In the genomic region with DNA sequence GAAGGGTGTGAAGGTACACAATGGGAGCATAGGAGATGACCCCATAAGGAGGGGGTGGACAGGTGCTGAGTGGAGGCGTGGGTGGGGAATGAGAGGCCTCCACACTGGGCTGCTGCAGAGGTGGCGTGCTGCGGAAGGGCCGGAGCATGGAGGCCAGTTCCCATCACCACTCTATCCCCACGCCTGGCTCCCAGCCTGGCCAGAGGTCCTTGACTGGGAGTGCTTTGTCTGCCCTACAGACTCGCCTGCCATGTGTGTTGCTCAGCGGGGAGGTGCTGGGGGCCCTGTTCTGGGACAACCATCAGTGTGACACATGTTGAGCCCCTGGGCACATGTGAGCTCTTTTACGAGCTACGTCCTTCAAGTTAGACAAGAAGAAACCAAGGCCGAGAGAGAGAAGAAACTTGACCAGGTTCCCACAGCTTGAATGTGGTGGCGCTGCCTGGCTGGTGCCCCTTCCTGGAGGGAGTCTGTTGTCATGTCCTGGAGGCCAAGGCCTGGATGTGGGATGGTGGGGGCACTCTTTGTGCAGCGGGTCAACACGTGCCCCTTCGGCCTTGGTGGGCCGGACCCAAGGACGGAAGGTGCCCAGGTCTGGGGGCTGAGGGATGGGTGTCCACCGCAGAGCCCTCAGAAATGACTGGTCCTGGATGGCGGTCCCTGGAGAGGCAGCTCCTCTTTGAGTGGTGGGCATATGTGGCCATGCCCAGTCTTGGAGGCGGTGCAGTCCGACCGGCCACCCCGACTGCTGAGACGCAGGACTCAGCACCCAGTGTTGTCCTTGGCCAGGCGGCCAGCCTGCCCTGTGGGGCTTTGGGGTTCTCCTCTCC, we compare ENCODE assay signal across 13 cellular contexts. TPM values are rescaled to one million over a fixed set of nuclear protein-coding genes. Genes with fewer than 3 reads are reported as not detected.
DNase-seq lines count a peak whose midpoint lies in the region; ATAC-seq and TF ChIP-seq lines count a peak whose summit lies in the region.
"Had no signal": no experiment of that assay in that cellular context is flagged by ENCODE, and none has a peak within 500 bp of the region (broad histone marks: within the 10 kb centered on the region; RNA-seq: fewer than 3 reads in every experiment).

No MANE protein-coding gene starts in this region.

- CTCF ChIA-PET in CD4-positive, alpha-beta memory T cell (lab: Charles Lee; ENCODE audit: partially characterized antibody), result interaction anchor here (0.6 to 4.0 kb wide), 5 partner anchors 10 to 191 kb away, joined by 4 to 36 read pairs (median 19); a partner anchor contains a TSS

- H3K79me2 ChIP-seq in Loucy (ENCODE audit: insufficient read depth, low read length), result peaks cover 37% of the 10 kb centered on the region

- H3K4me1 ChIP-seq in CD4-positive, alpha-beta memory T cell (ENCODE audit: insufficient read depth, low read length), result peaks cover 40% of the 10 kb centered on the region
- H3K4me1 ChIP-seq in Loucy (ENCODE audit: insufficient read depth, low read length, poor library complexity, severe bottlenecking), result peaks cover 36% of the 10 kb centered on the region
- H3K4me1 ChIP-seq in effector memory CD4-positive, alpha-beta T cell (ENCODE audit: control insufficient read depth, insufficient read depth, low read length, poor library complexity, severe bottlenecking), result peaks cover 33% of the 10 kb centered on the region
- peaks cover 5% of the 10 kb centered on the region for H3K4me1 ChIP-seq in psoas muscle
- H3K4me1 ChIP-seq: adrenal gland, Caco-2 had no signal

- H3K27me3 Mint-ChIP-seq in CD4-positive, alpha-beta memory T cell, result no peaks in the 10 kb centered on the region

- H2AFZ ChIP-seq in Loucy (ENCODE audit: low read length), result no peak overlapping the region

- WGBS in psoas muscle, 3 donors, result 95 to 96% (median 95%) methylated on average over 24 of the region's 24 CpGs

- H4K20me1 ChIP-seq in Loucy (ENCODE audit: insufficient read depth, low read length, poor library complexity, severe bottlenecking), result peaks cover 35% of the 10 kb centered on the region

- H3K4me1 Mint-ChIP-seq in CD4-positive, alpha-beta memory T cell, result peaks cover 21 to 60% (median 33%) of the 10 kb centered on the region in 4 donors

- peaks cover 0 to 35% of the 10 kb centered on the region in 2 donors for H3K36me3 Mint-ChIP-seq in CD4-positive, alpha-beta memory T cell
- H3K36me3 Mint-ChIP-seq: WTC11 had no signal

- peak overlapping the region; percentile 31 to 99 (median 91) for H3K27ac Mint-ChIP-seq in CD4-positive, alpha-beta memory T cell
- H3K27ac Mint-ChIP-seq: WTC11 had no signal

- H3K27ac ChIP-seq in CD4-positive, alpha-beta memory T cell (ENCODE audit: low read depth, low read length), result peak overlapping the region; percentile 91
- H3K27ac ChIP-seq in effector memory CD4-positive, alpha-beta T cell (ENCODE audit: insufficient read depth, low read length, poor library complexity, severe bottlenecking), result peak overlapping the region; percentile 85
- H3K27ac ChIP-seq in psoas muscle, result peak overlapping the region; percentile 63

- no peak for DNase-seq in CD4-positive, alpha-beta memory T cell
- DNase-seq in effector memory CD4-positive, alpha-beta T cell, result no peak
- DNase-seq in psoas muscle, result no peak
- DNase-seq in G401 (ENCODE audit: low spot score), result no peak
- DNase-seq in C1 segment of cervical spinal cord (lab: John Stamatoyannopoulos, UW), result no peak
- no peak for DNase-seq in NOMO-1 treated with dmso at 0.1 percent for 144 hours (lab: John Stamatoyannopoulos, UW; ENCODE audit: unreplicated experiment)
- DNase-seq: adrenal gland, Caco-2, glutamatergic neuron, mammary epithelial cell had no signal

- no peak for ATAC-seq in psoas muscle
- ATAC-seq in GM21360 (IDR thresholded peaks at IDR 0.05; ENCODE audit: unreplicated experiment), result no peak

- POLR2A ChIA-PET in CD4-positive, alpha-beta memory T cell (lab: Charles Lee; ENCODE audit: partially characterized antibody), result interaction anchor here (0.9 to 14.9 kb wide), 8 partner anchors 11 to 212 kb away, joined by 3 to 426 read pairs (median 13); a partner anchor contains a TSS

- no peaks in the 10 kb centered on the region for H3K9me3 ChIP-seq in CD4-positive, alpha-beta memory T cell (ENCODE audit: control insufficient read depth in 1 of 2, low read length in 2 of 2)
- H3K9me3 ChIP-seq in Loucy (ENCODE audit: insufficient read depth, low read depth, low read length), result no peaks in the 10 kb centered on the region
- H3K9me3 ChIP-seq in effector memory CD4-positive, alpha-beta T cell (ENCODE audit: control insufficient read depth, low read length), result no peaks in the 10 kb centered on the region
- no peaks in the 10 kb centered on the region for H3K9me3 ChIP-seq in psoas muscle
- H3K9me3 ChIP-seq: adrenal gland, Caco-2 had no signal

- H3K27me3 ChIP-seq in CD4-positive, alpha-beta memory T cell (ENCODE audit: insufficient read depth, low read length), result no peaks in the 10 kb centered on the region
- no peaks in the 10 kb centered on the region for H3K27me3 ChIP-seq in Loucy (ENCODE audit: insufficient read depth, low read length, poor library complexity, severe bottlenecking)
- H3K27me3 ChIP-seq in effector memory CD4-positive, alpha-beta T cell (replicated peaks; ENCODE audit: control insufficient read depth, insufficient read depth, low read length, poor library complexity, severe bottlenecking), result no peaks in the 10 kb centered on the region
- H3K27me3 ChIP-seq in psoas muscle (ENCODE audit: insufficient read depth in 3 of 3, low read length in 2 of 3), result no peaks in the 10 kb centered on the region
- H3K27me3 ChIP-seq: adrenal gland had no signal

- H3K4me3 ChIP-seq in CD4-positive, alpha-beta memory T cell (ENCODE audit: low read length in 2 of 2), result no peak overlapping the region
- peak overlapping the region; percentile 99 for H3K4me3 ChIP-seq in Loucy (ENCODE audit: low read length, poor library complexity, severe bottlenecking)
- no peak overlapping the region for H3K4me3 ChIP-seq in effector memory CD4-positive, alpha-beta T cell (ENCODE audit: insufficient read depth, low read depth, low read length, poor library complexity, severe bottlenecking)
- no peak overlapping the region for H3K4me3 ChIP-seq in psoas muscle
- H3K4me3 ChIP-seq: adrenal gland had no signal

- intact Hi-C loops in CD4-positive, alpha-beta memory T cell (cut with micrococcal nuclease), result loop anchor here (10.0 kb wide), 2 partner anchors 204 to 444 kb away; no protein-coding TSS in a partner anchor
- intact Hi-C loops in psoas muscle (cut with DNase I), result loop anchor here in 1 of 2 donors (10.0 kb wide), 1 partner anchor 454 kb away; no protein-coding TSS in a partner anchor

- peak overlapping the region in 7 of 8 donors; percentile 31 to 97 (median 70) for H3K4me3 Mint-ChIP-seq in CD4-positive, alpha-beta memory T cell
- H3K4me3 Mint-ChIP-seq: WTC11 had no signal

- peak overlapping the region; percentile 98 for H3K9ac ChIP-seq in Loucy (ENCODE audit: low read depth, low read length, poor library complexity, severe bottlenecking)

- H3K9me2 ChIP-seq in Loucy (replicated peaks; ENCODE audit: low read depth, low read length), result no peaks in the 10 kb centered on the region

- H3F3A ChIP-seq in Loucy (ENCODE audit: low read depth), result no peaks in the 10 kb centered on the region

- in situ Hi-C loops in G401 (cut with HindIII; ENCODE audit: low sequenced_read_pairs), result no loop called here

- peak overlapping the region; percentile 94 for H3K4me2 ChIP-seq in Loucy (ENCODE audit: low read depth, low read length, poor library complexity, severe bottlenecking)

- no peaks in the 10 kb centered on the region for H3K9me3 Mint-ChIP-seq in CD4-positive, alpha-beta memory T cell
- H3K9me3 Mint-ChIP-seq: WTC11 had no signal

- no peak for TF ChIP-seq CTCF in Loucy (conservative IDR thresholded peaks at IDR 0.05; ENCODE audit: low read length)
- no peak for TF ChIP-seq CTCF in psoas muscle (IDR thresholded peaks at IDR 0.05)

- H3K36me3 ChIP-seq in CD4-positive, alpha-beta memory T cell (ENCODE audit: insufficient read depth, low read length), result peaks cover 3% of the 10 kb centered on the region
- H3K36me3 ChIP-seq in Loucy (ENCODE audit: insufficient read depth, low read length), result no peaks in the 10 kb centered on the region
- H3K36me3 ChIP-seq in effector memory CD4-positive, alpha-beta T cell (ENCODE audit: control insufficient read depth, insufficient read depth, low read length), result no peaks in the 10 kb centered on the region
- H3K36me3 ChIP-seq in psoas muscle (ENCODE audit: insufficient read depth in 1 of 2, low read depth in 1 of 2), result no peaks in the 10 kb centered on the region
- H3K36me3 ChIP-seq: adrenal gland had no signal

RNA-seq across cellular contexts. Expression of a gene that starts 1.2 kb away (rescaled TPM):
- total RNA-seq in CD4-positive, alpha-beta memory T cell, result 100 to 1,000 TPM; 117 to 127 TPM
- 100 to 1,000 TPM in 1 of 2 donors, 10 to 100 TPM in 1; 29.6 to 125 TPM for polyA plus RNA-seq in CD4-positive, alpha-beta memory T cell
- 1 to 10 TPM; 2.8 to 4.2 (median 3.7) TPM for total RNA-seq in psoas muscle
- 1 to 10 TPM; 1.2 to 2.4 (median 2.4) TPM for polyA plus RNA-seq in psoas muscle
- 1.3 and 5.1 TPM in 2 replicates for total RNA-seq in G401 (2014; rRNA removed; shearing (Covaris generic))
- total RNA-seq: Caco-2 had no signal

RNA-seq across cellular contexts. Expression of a gene that starts 26.5 kb away (rescaled TPM):
- not detected for total RNA-seq in CD4-positive, alpha-beta memory T cell
- polyA plus RNA-seq in CD4-positive, alpha-beta memory T cell, result not detected
- not detected for total RNA-seq in psoas muscle
- polyA plus RNA-seq in psoas muscle, result not detected
- total RNA-seq in G401 (2014; rRNA removed; shearing (Covaris generic)), result not detected in 2 replicates
- total RNA-seq: adrenal gland, Caco-2, mammary epithelial cell, WTC11 had no signal
- polyA plus RNA-seq: adrenal gland, mammary epithelial cell had no signal

RNA-seq across cellular contexts. Expression of a gene that starts 45.9 kb away (rescaled TPM):
- not detected for total RNA-seq in CD4-positive, alpha-beta memory T cell
- not detected for polyA plus RNA-seq in CD4-positive, alpha-beta memory T cell
- total RNA-seq in psoas muscle, result under 1 TPM in 3 of 4 donors, not detected in 1; 0.22 to 0.51 (median 0.48) TPM
- under 1 TPM; 0.13 to 0.27 (median 0.16) TPM for polyA plus RNA-seq in psoas muscle
- total RNA-seq in G401 (2014; rRNA removed; shearing (Covaris generic)), result 0.31 and 0.75 TPM in 2 replicates

Comparison
In these comparisons a context has a peak if more than half of its experiments do, and no peak if none do; other contexts are left out.
1. RNA of a gene that starts 1.2 kb away (total RNA-seq): 117 to 127 TPM in CD4-positive, alpha-beta memory T cell; 1.3 to 5.1 TPM in G401 and 2.8 to 4.2 TPM in psoas muscle; every median in the first group is over 10 times any median in the second.
2. Peak in every context shown above with its lines, with median percentiles within 50 percentile points of each other: H3K27ac ChIP-seq.